In the genomic region with DNA sequence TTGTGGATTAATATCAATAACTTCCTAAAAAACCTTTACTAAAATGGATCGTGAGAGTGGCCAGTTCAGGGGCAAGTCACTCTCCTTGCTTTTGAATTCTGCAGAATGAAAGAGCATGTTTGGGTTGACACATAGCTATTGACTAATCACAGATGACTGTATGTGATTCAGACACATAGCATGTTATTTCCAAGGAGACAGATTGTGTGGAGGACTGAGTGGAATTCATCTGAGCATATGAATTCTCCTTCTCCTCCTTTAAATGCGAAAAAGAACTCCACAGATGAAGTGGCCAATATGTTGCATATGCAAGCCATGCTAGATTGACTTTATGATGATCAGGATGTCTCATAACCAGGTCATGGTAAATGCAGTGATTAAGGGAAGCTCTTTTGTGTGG, we compare ENCODE assay signal across 20 cellular contexts.
A peak's percentile ranks its signal among the peaks of the same experiment; 100 is the strongest.
DNase-seq lines count a peak whose midpoint lies in the region; ATAC-seq lines count a peak whose summit lies in the region.
"Had no signal": no experiment of that assay in that cellular context is flagged by ENCODE, and none has a peak within 500 bp of the region (broad histone marks: within the 10 kb centered on the region; RNA-seq: fewer than 3 reads in every experiment).

No MANE protein-coding gene starts in this region.

- DNase-seq in GM04503 (ENCODE audit: low read depth) (peak; percentile 19), SW 1271 (lab: John Stamatoyannopoulos, UW) (peak; percentile 30 to 45), fibroblast of gingiva (ENCODE audit: low read depth) (peak; percentile 82), renal cortical epithelial cell (ENCODE audit: low read depth) (peak; percentile 75), ACHN (no peak), OCI-M2 (lab: John Stamatoyannopoulos, UW; ENCODE audit: unreplicated experiment) (no peak), sciatic nerve (ENCODE audit: low spot score) (no peak)
- DNase-seq in activated CD4-positive, alpha-beta T cell treated with anti-CD3 and anti-CD28 coated beads for 36 hours = no peak
- DNase-seq: activated CD4-positive, alpha-beta T cell treated with anti-CD3 and anti-CD28 coated beads, Interleukin-2, amount 10 ng/mL, durations not matched to agents 7 days and 5 days; activated naive CD4-positive, alpha-beta T cell treated with anti-CD3 and anti-CD28 coated beads, Interleukin-2, amount 50 U/mL, for 16 hours; CD4-positive, alpha-beta T cell; DND-41; effector memory CD8-positive, alpha-beta T cell; lower lobe of right lung; NCI-H1436 treated with DMSO at 0.1 percent for 48 hours; NCI-H2227 treated with DMSO at 0.1 percent for 48 hours; posterior cingulate gyrus; SHP77 treated with DMSO at 0.1 percent for 48 hours had no signal

- ATAC-seq in sciatic nerve = no peak
- no peak for ATAC-seq in activated CD4-positive, alpha-beta T cell treated with anti-CD3 and anti-CD28 coated beads for 36 hours
- ATAC-seq: effector memory CD8-positive, alpha-beta T cell; gastroesophageal sphincter; lower lobe of right lung; stimulated activated memory B cell treated with anti-CD40 and anti-IgM and Interleukin-4, amounts not matched to agents 10 μg/mL and 1 μg/mL and 100 μg/mL, for 72 hours had no signal

- no peak overlapping the region for H3K4me3 Mint-ChIP-seq in activated CD4-positive, alpha-beta T cell treated with anti-CD3 and anti-CD28 coated beads for 36 hours
- H3K4me3 Mint-ChIP-seq: activated CD4-positive, alpha-beta T cell treated with anti-CD3 and anti-CD28 coated beads, Interleukin-2, amount 10 ng/mL, durations not matched to agents 7 days and 5 days; CD4-positive, alpha-beta T cell; effector memory CD8-positive, alpha-beta T cell; stimulated activated memory B cell treated with anti-CD40 and anti-IgM and Interleukin-4, amounts not matched to agents 10 μg/mL and 1 μg/mL and 100 μg/mL, for 72 hours had no signal

- peaks cover 15% of the 10 kb centered on the region for H3K9me3 Mint-ChIP-seq in activated CD4-positive, alpha-beta T cell treated with anti-CD3 and anti-CD28 coated beads for 36 hours (ENCODE audit: low read depth)

- in situ Hi-C loops in ACHN (cut with HindIII; ENCODE audit: low pct_ligation_motif_present, low pct_unique_long_range_greater_than_20kb, low sequenced_read_pairs) = no loop called here

- CTCF ChIA-PET in activated CD4-positive, alpha-beta T cell treated with anti-CD3 and anti-CD28 coated beads for 36 hours (lab: Charles Lee) = no interaction called here

- H3K27ac Mint-ChIP-seq in activated CD4-positive, alpha-beta T cell treated with anti-CD3 and anti-CD28 coated beads for 36 hours = no peak overlapping the region
- H3K27ac Mint-ChIP-seq: activated CD4-positive, alpha-beta T cell treated with anti-CD3 and anti-CD28 coated beads, Interleukin-2, amount 10 ng/mL, durations not matched to agents 7 days and 5 days; CD4-positive, alpha-beta T cell; effector memory CD8-positive, alpha-beta T cell; stimulated activated memory B cell treated with anti-CD40 and anti-IgM and Interleukin-4, amounts not matched to agents 10 μg/mL and 1 μg/mL and 100 μg/mL, for 72 hours had no signal

- intact Hi-C loops in sciatic nerve (cut with DNase I) = no loop called here
- intact Hi-C loops in activated CD4-positive, alpha-beta T cell treated with anti-CD3 and anti-CD28 coated beads for 36 hours (cut with DNase I, micrococcal nuclease) = no loop called here

- no peaks in the 10 kb centered on the region for H3K36me3 Mint-ChIP-seq in activated CD4-positive, alpha-beta T cell treated with anti-CD3 and anti-CD28 coated beads for 36 hours (ENCODE audit: low read depth)
- H3K36me3 Mint-ChIP-seq: stimulated activated memory B cell treated with anti-CD40 and anti-IgM and Interleukin-4, amounts not matched to agents 10 μg/mL and 1 μg/mL and 100 μg/mL, for 72 hours had no signal

- H3K27me3 Mint-ChIP-seq in activated CD4-positive, alpha-beta T cell treated with anti-CD3 and anti-CD28 coated beads for 36 hours = no peaks in the 10 kb centered on the region
- H3K27me3 Mint-ChIP-seq: activated CD4-positive, alpha-beta T cell treated with anti-CD3 and anti-CD28 coated beads, Interleukin-2, amount 10 ng/mL, durations not matched to agents 7 days and 5 days; CD4-positive, alpha-beta T cell; stimulated activated memory B cell treated with anti-CD40 and anti-IgM and Interleukin-4, amounts not matched to agents 10 μg/mL and 1 μg/mL and 100 μg/mL, for 72 hours had no signal

- POLR2A ChIA-PET in activated CD4-positive, alpha-beta T cell treated with anti-CD3 and anti-CD28 coated beads for 36 hours (lab: Charles Lee) = no interaction called here

- H3K4me1 Mint-ChIP-seq in activated CD4-positive, alpha-beta T cell treated with anti-CD3 and anti-CD28 coated beads for 36 hours = no peaks in the 10 kb centered on the region
- H3K4me1 Mint-ChIP-seq: activated CD4-positive, alpha-beta T cell treated with anti-CD3 and anti-CD28 coated beads, Interleukin-2, amount 10 ng/mL, durations not matched to agents 7 days and 5 days; stimulated activated memory B cell treated with anti-CD40 and anti-IgM and Interleukin-4, amounts not matched to agents 10 μg/mL and 1 μg/mL and 100 μg/mL, for 72 hours had no signal

Comparison
In these comparisons a context has a peak if more than half of its experiments do, and no peak if none do; other contexts are left out.
1. DNase-seq: peak in GM04503 (single experiment), SW 1271 (2 of 2), fibroblast of gingiva (single experiment) and renal cortical epithelial cell (single experiment); none in ACHN (single experiment), OCI-M2 (single experiment), sciatic nerve (single experiment) and activated CD4-positive, alpha-beta T cell treated with anti-CD3 and anti-CD28 coated beads for 36 hours (single experiment).